In the genomic region with DNA sequence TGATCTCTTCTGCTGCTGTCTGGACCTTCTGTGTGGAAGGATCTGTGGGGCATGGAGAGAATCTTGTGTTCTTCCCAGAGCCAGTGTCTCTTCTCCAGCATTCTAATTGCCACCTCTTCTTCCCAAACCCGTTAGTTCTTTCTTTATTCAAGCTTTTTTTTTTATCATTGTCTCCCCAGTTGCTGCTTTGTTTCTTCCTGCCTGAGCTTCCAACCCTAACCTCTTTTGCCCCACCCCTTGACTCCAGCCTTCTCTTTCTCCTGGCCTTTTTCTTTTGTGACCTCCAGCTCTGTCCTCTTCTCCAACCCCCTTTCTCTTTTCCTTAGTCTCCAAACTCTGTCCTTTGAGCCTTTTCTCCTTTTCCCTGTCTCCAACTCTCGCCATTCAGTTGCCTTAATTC, we compare ENCODE assay signal across 16 cellular contexts. TPM values are rescaled to one million over a fixed set of nuclear protein-coding genes. Genes with fewer than 3 reads are reported as not detected.
DNase-seq lines count a peak whose midpoint lies in the region; ATAC-seq and TF ChIP-seq lines count a peak whose summit lies in the region.
"Had no signal": no experiment of that assay in that cellular context is flagged by ENCODE, and none has a peak within 500 bp of the region (broad histone marks: within the 10 kb centered on the region; RNA-seq: fewer than 3 reads in every experiment).

No MANE protein-coding gene starts in this region.

- H3K36me3 Mint-ChIP-seq in CD4-positive, CD25-positive, alpha-beta regulatory T cell = peaks cover 25% of the 10 kb centered on the region
- H3K36me3 Mint-ChIP-seq in brain (peaks cover 35% of the 10 kb centered on the region), nephron progenitor cell (ENCODE audit: low read depth) (peaks cover 33% of the 10 kb centered on the region)

- peak overlapping the region; percentile 5 to 37 (median 10) for H3K27ac Mint-ChIP-seq in CD4-positive, CD25-positive, alpha-beta regulatory T cell
- peak overlapping the region; percentile 72 to 93 (median 89) for H3K27ac Mint-ChIP-seq in brain
- peak overlapping the region; percentile 90 for H3K27ac Mint-ChIP-seq in nephron progenitor cell

- H3K9me3 Mint-ChIP-seq in CD4-positive, CD25-positive, alpha-beta regulatory T cell = no peaks in the 10 kb centered on the region
- H3K9me3 Mint-ChIP-seq in brain (no peaks in the 10 kb centered on the region), nephron progenitor cell (no peaks in the 10 kb centered on the region)

- H3K4me3 ChIP-seq in CD4-positive, CD25-positive, alpha-beta regulatory T cell (ENCODE audit: low read depth, low read length) = no peak overlapping the region
- H3K4me3 ChIP-seq in HUES6 (ENCODE audit: low read depth, low read length) = peak overlapping the region; percentile 98

- peak overlapping the region in 3 of 4 donors; percentile 23 to 48 (median 41) for H3K4me3 Mint-ChIP-seq in CD4-positive, CD25-positive, alpha-beta regulatory T cell
- H3K4me3 Mint-ChIP-seq in brain (peak overlapping the region; percentile 36 to 97 (median 83)), nephron progenitor cell (peak overlapping the region; percentile 73)

- H3K36me3 ChIP-seq in CD4-positive, CD25-positive, alpha-beta regulatory T cell (ENCODE audit: control insufficient read depth, insufficient read depth, low read length) = peaks cover 29% of the 10 kb centered on the region
- H3K36me3 ChIP-seq in HUES6 (ENCODE audit: control insufficient read depth, insufficient read depth, low read length) = peaks cover 35% of the 10 kb centered on the region
- H3K36me3 ChIP-seq: brain microvascular endothelial cell had no signal

- peaks cover 10 to 48% (median 22%) of the 10 kb centered on the region in 4 donors for H3K4me1 Mint-ChIP-seq in CD4-positive, CD25-positive, alpha-beta regulatory T cell
- H3K4me1 Mint-ChIP-seq in brain = peaks cover 42% of the 10 kb centered on the region
- peaks cover 50% of the 10 kb centered on the region for H3K4me1 Mint-ChIP-seq in nephron progenitor cell

- H3K9ac ChIP-seq in HUES6 (ENCODE audit: low read length) = no peak overlapping the region

- H3K27me3 Mint-ChIP-seq in CD4-positive, CD25-positive, alpha-beta regulatory T cell = peaks cover 3% of the 10 kb centered on the region
- H3K27me3 Mint-ChIP-seq in brain = peaks cover 3% of the 10 kb centered on the region
- no peaks in the 10 kb centered on the region for H3K27me3 Mint-ChIP-seq in nephron progenitor cell (ENCODE audit: low read depth, poor library complexity)

- no peaks in the 10 kb centered on the region for H3K9me3 ChIP-seq in CD4-positive, CD25-positive, alpha-beta regulatory T cell (ENCODE audit: control insufficient read depth in 2 of 2, low read length in 2 of 2)
- H3K9me3 ChIP-seq in HUES6 (ENCODE audit: control insufficient read depth, insufficient read depth, low read depth, low read length) = no peaks in the 10 kb centered on the region

- DNase-seq in CD4-positive, CD25-positive, alpha-beta regulatory T cell = no peak
- DNase-seq in nephron progenitor cell = no peak
- DNase-seq in NCI-H1436 (lab: John Stamatoyannopoulos, UW) = no peak
- no peak for DNase-seq in OCI-M1 (lab: John Stamatoyannopoulos, UW)
- DNase-seq in stimulated activated naive CD4-positive, alpha-beta T cell treated with Interleukin-2 at 50 U/mL for 16 hours (lab: John Stamatoyannopoulos, UW) = no peak
- DNase-seq: activated CD8-positive, alpha-beta memory T cell treated with anti-CD3 and anti-CD28 coated beads for 24 hours; activated naive CD4-positive, alpha-beta T cell treated with Interleukin-2 at 50 U/mL for 16 hours; brain microvascular endothelial cell; DMS79 treated with DMSO at 0.1 percent for 48 hours; effector CD8-positive, alpha-beta T cell; NK-92 treated with Interleukin-12 subunit alpha and Interleukin-12 subunit beta, amount 100 ng/mL, for 24 hours; SHP77 treated with DMSO at 0.1 percent for 48 hours; stimulated activated naive CD4-positive, alpha-beta T cell had no signal

- ATAC-seq in CD4-positive, CD25-positive, alpha-beta regulatory T cell (ENCODE audit: low read depth in 2 of 2) = no peak
- no peak for ATAC-seq in HG03175 (IDR thresholded peaks at IDR 0.05; ENCODE audit: unreplicated experiment)

- H3K27ac ChIP-seq in CD4-positive, CD25-positive, alpha-beta regulatory T cell (ENCODE audit: insufficient read depth, low read length, poor library complexity, severe bottlenecking) = no peak overlapping the region
- H3K27ac ChIP-seq in HUES6 (ENCODE audit: low read depth, low read length) = no peak overlapping the region
- H3K27ac ChIP-seq: brain microvascular endothelial cell had no signal

- H3K4me1 ChIP-seq in CD4-positive, CD25-positive, alpha-beta regulatory T cell (ENCODE audit: control insufficient read depth, insufficient read depth, low read length, poor library complexity, severe bottlenecking) = peaks cover 43% of the 10 kb centered on the region
- H3K4me1 ChIP-seq in HUES6 (ENCODE audit: control insufficient read depth, insufficient read depth, low read length) = peaks cover 39% of the 10 kb centered on the region

- TF ChIP-seq CTCF in brain (conservative IDR thresholded peaks at IDR 0.05) (no peak), nephron progenitor cell (IDR thresholded peaks at IDR 0.05) (no peak)

- H3K27me3 ChIP-seq in CD4-positive, CD25-positive, alpha-beta regulatory T cell (ENCODE audit: control insufficient read depth, insufficient read depth, low read length) = no peaks in the 10 kb centered on the region
- H3K27me3 ChIP-seq in HUES6 (ENCODE audit: control insufficient read depth, insufficient read depth, low read length) = no peaks in the 10 kb centered on the region
- H3K27me3 ChIP-seq: brain microvascular endothelial cell had no signal

RNA-seq across cellular contexts. Expression of gene AGO1, which starts 4.5 kb away (rescaled TPM):
- 24.3 TPM for total RNA-seq in CD4-positive, CD25-positive, alpha-beta regulatory T cell
- polyA plus RNA-seq in CD4-positive, CD25-positive, alpha-beta regulatory T cell = 10 to 100 TPM in 1 of 4 donors, 1 to 10 TPM in 3; 6.7 to 10.9 (median 8.0) TPM
- 13.7 TPM for polyA plus RNA-seq in brain (ENCODE audit: insufficient read depth, low read depth, low replicate concordance)

RNA-seq across cellular contexts. Expression of gene AGO3, which starts 43.4 kb away (rescaled TPM):
- 36.7 TPM for total RNA-seq in CD4-positive, CD25-positive, alpha-beta regulatory T cell
- polyA plus RNA-seq in CD4-positive, CD25-positive, alpha-beta regulatory T cell = 10 to 100 TPM in 1 of 4 donors, 1 to 10 TPM in 3; 8.1 to 12.7 (median 9.6) TPM
- polyA plus RNA-seq in brain (ENCODE audit: insufficient read depth, low read depth, low replicate concordance) = 4.8 TPM

Comparison
In these comparisons a context has a peak if more than half of its experiments do, and no peak if none do; other contexts are left out.
1. H3K27ac Mint-ChIP-seq: peak in every context shown above with its lines; median percentile 90 in nephron progenitor cell; 89 in brain; 10 in CD4-positive, CD25-positive, alpha-beta regulatory T cell.